In the genomic region with DNA sequence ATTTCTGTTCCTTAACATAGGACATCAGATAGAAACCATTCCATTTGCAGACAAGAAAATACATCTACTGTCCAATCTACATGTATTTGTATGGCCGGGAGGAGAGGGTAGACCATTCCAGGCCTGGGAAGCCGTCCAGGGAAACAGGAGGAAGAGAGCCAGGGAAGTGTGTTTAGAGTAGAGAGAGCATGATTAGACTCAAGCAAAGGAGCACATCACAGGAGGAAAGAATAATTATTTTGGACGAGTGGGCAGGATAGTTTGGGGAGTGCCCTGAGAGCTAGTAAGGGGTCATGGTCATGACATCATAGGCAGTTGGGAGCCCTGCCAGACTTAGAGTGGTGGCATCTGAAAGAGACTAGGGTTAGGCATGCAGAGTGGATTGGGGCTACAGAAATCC, we compare ENCODE assay signal across 18 cellular contexts.
A peak's percentile ranks its signal among the peaks of the same experiment; 100 is the strongest.
DNase-seq lines count a peak whose midpoint lies in the region; ATAC-seq and TF ChIP-seq lines count a peak whose summit lies in the region.
"Had no signal": no experiment of that assay in that cellular context is flagged by ENCODE, and none has a peak within 500 bp of the region (broad histone marks: within the 10 kb centered on the region; RNA-seq: fewer than 3 reads in every experiment).

No MANE protein-coding gene starts in this region.

- intact Hi-C loops in activated CD4-positive, alpha-beta T cell treated with anti-CD3 and anti-CD28 coated beads for 36 hours (cut with DNase I, micrococcal nuclease): no loop called here
- intact Hi-C loops in ascending aorta (cut with DNase I): loop anchor here (5.0 to 10.0 kb wide), 4 partner anchors 232 to 590 kb away; a partner anchor contains a TSS

- H3K27ac ChIP-seq in ascending aorta: peak overlapping the region; percentile 66 to 83

- no peaks in the 10 kb centered on the region for H3K9me3 Mint-ChIP-seq in activated CD4-positive, alpha-beta T cell treated with anti-CD3 and anti-CD28 coated beads for 36 hours (ENCODE audit: low read depth)
- H3K9me3 Mint-ChIP-seq in stimulated activated memory B cell treated with anti-CD40 and anti-IgM and Interleukin-4, amounts not matched to agents 10 μg/mL and 1 μg/mL and 100 μg/mL, for 72 hours: no peaks in the 10 kb centered on the region
- H3K9me3 Mint-ChIP-seq: effector memory CD8-positive, alpha-beta T cell; neural crest cell had no signal

- POLR2A ChIA-PET in activated CD4-positive, alpha-beta T cell treated with anti-CD3 and anti-CD28 coated beads for 36 hours (lab: Charles Lee): no interaction called here

- H3K4me1 Mint-ChIP-seq in activated CD4-positive, alpha-beta T cell treated with anti-CD3 and anti-CD28 coated beads for 36 hours: peaks cover 30% of the 10 kb centered on the region
- H3K4me1 Mint-ChIP-seq in stimulated activated memory B cell treated with anti-CD40 and anti-IgM and Interleukin-4, amounts not matched to agents 10 μg/mL and 1 μg/mL and 100 μg/mL, for 72 hours: peaks cover 29% of the 10 kb centered on the region

- H3K36me3 ChIP-seq in ascending aorta: no peaks in the 10 kb centered on the region

- no peaks in the 10 kb centered on the region for H3K9me3 ChIP-seq in ascending aorta

- H3K4me3 Mint-ChIP-seq in activated CD4-positive, alpha-beta T cell treated with anti-CD3 and anti-CD28 coated beads for 36 hours: no peak overlapping the region
- no peak overlapping the region for H3K4me3 Mint-ChIP-seq in stimulated activated memory B cell treated with anti-CD40 and anti-IgM and Interleukin-4, amounts not matched to agents 10 μg/mL and 1 μg/mL and 100 μg/mL, for 72 hours
- H3K4me3 Mint-ChIP-seq: activated CD4-positive, alpha-beta T cell treated with anti-CD3 and anti-CD28 coated beads, Interleukin-2, amount 10 ng/mL, durations not matched to agents 24 days and 14 days; B cell; effector memory CD8-positive, alpha-beta T cell; neural crest cell had no signal

- peak overlapping the region; percentile 35 for H3K27ac Mint-ChIP-seq in activated CD4-positive, alpha-beta T cell treated with anti-CD3 and anti-CD28 coated beads for 36 hours
- peak overlapping the region; percentile 31 for H3K27ac Mint-ChIP-seq in stimulated activated memory B cell treated with anti-CD40 and anti-IgM and Interleukin-4, amounts not matched to agents 10 μg/mL and 1 μg/mL and 100 μg/mL, for 72 hours
- H3K27ac Mint-ChIP-seq: activated CD4-positive, alpha-beta T cell treated with anti-CD3 and anti-CD28 coated beads, Interleukin-2, amount 10 ng/mL, durations not matched to agents 24 days and 14 days; B cell; effector memory CD8-positive, alpha-beta T cell had no signal

- H3K27me3 Mint-ChIP-seq in activated CD4-positive, alpha-beta T cell treated with anti-CD3 and anti-CD28 coated beads for 36 hours: no peaks in the 10 kb centered on the region
- no peaks in the 10 kb centered on the region for H3K27me3 Mint-ChIP-seq in stimulated activated memory B cell treated with anti-CD40 and anti-IgM and Interleukin-4, amounts not matched to agents 10 μg/mL and 1 μg/mL and 100 μg/mL, for 72 hours
- H3K27me3 Mint-ChIP-seq: activated CD4-positive, alpha-beta T cell treated with anti-CD3 and anti-CD28 coated beads, Interleukin-2, amount 10 ng/mL, durations not matched to agents 24 days and 14 days; B cell; effector memory CD8-positive, alpha-beta T cell had no signal

- H3K4me1 ChIP-seq in ascending aorta: peaks cover 9 to 44% of the 10 kb centered on the region in 2 donors

- CTCF ChIA-PET in activated CD4-positive, alpha-beta T cell treated with anti-CD3 and anti-CD28 coated beads for 36 hours (lab: Charles Lee): interaction anchor here (1.1 to 3.2 kb wide), 2 partner anchors 331 to 733 kb away, joined by 3 to 41 read pairs; no protein-coding TSS in a partner anchor

- H3K27me3 ChIP-seq in ascending aorta: no peaks in the 10 kb centered on the region

- TF ChIP-seq CTCF in ascending aorta (IDR thresholded peaks at IDR 0.05): no peak

- H3K4me3 ChIP-seq in ascending aorta: no peak overlapping the region

- no peak for ATAC-seq in activated CD4-positive, alpha-beta T cell treated with anti-CD3 and anti-CD28 coated beads for 36 hours
- ATAC-seq in stimulated activated memory B cell treated with anti-CD40 and anti-IgM and Interleukin-4, amounts not matched to agents 10 μg/mL and 1 μg/mL and 100 μg/mL, for 72 hours: no peak
- no peak for ATAC-seq in GM21737 (IDR thresholded peaks at IDR 0.05; ENCODE audit: unreplicated experiment)
- no peak for ATAC-seq in HG03045 (IDR thresholded peaks at IDR 0.05; ENCODE audit: unreplicated experiment)
- ATAC-seq: effector memory CD8-positive, alpha-beta T cell had no signal

- H3K36me3 Mint-ChIP-seq in activated CD4-positive, alpha-beta T cell treated with anti-CD3 and anti-CD28 coated beads for 36 hours (ENCODE audit: low read depth): no peaks in the 10 kb centered on the region
- no peaks in the 10 kb centered on the region for H3K36me3 Mint-ChIP-seq in stimulated activated memory B cell treated with anti-CD40 and anti-IgM and Interleukin-4, amounts not matched to agents 10 μg/mL and 1 μg/mL and 100 μg/mL, for 72 hours

- no peak for DNase-seq in activated CD4-positive, alpha-beta T cell treated with anti-CD3 and anti-CD28 coated beads for 36 hours
- DNase-seq in activated CD4-positive, alpha-beta T cell treated with anti-CD3 and anti-CD28 coated beads, Interleukin-2, amount 50 U/mL, for 4 hours: no peak
- DNase-seq in ascending aorta (ENCODE audit: low spot score in 2 of 2) (no peak), fibroblast of peridontal ligament (ENCODE audit: extremely low read depth) (peak; percentile 92)
- no peak for DNase-seq in activated CD8-positive, alpha-beta memory T cell treated with anti-CD3 and anti-CD28 coated beads for 24 hours
- DNase-seq: 8988T; activated CD4-positive, alpha-beta T cell treated with anti-CD3 and anti-CD28 coated beads, Interleukin-2, amount 10 ng/mL, durations not matched to agents 24 days and 14 days; COR-L47; effector memory CD8-positive, alpha-beta T cell; head of caudate nucleus; midbrain; NCI-H146; NCI-H748 treated with DMSO at 0.1 percent for 48 hours had no signal
